In the genomic region with DNA sequence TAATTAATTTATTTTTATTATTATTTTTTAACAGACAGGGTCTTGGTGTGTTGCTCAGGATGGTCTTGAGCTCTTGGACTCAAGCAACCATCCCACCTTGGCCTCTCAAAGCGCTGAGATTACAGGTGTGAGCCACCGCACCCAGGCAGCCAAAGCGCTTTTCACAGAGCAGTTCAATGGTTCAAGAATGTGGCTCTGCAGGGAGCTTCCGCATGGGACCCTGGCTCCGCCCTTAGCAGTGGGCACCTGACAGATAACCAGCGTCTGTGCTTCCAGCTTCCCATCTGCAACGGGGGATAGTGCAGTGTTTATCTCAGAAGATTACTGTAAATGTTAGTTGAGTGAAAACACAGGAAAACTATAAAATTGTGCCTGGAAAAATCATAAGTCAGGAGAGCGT, we compare ENCODE assay signal across 29 cellular contexts.
"Had no signal": no experiment of that assay in that cellular context is flagged by ENCODE, and none has a peak within 500 bp of the region (broad histone marks: within the 10 kb centered on the region; RNA-seq: fewer than 3 reads in every experiment).

No MANE protein-coding gene starts in this region.

- ATAC-seq: activated CD8-positive, alpha-beta T cell treated with anti-CD3 and anti-CD28 coated beads for 36 hours; activated T-cell treated with anti-CD3 and anti-CD28 coated beads, Interleukin-2, amount 50 U/mL, for 4 hours; activated T-helper 17 cell treated with anti-CD3 and anti-CD28 coated beads, Interleukin-2, amount 50 U/mL, for 72 hours; effector memory CD8-positive, alpha-beta T cell; esophagus mucosa; heart left ventricle; right lobe of liver had no signal

- H3K4me3 ChIP-seq: breast epithelium, dorsolateral prefrontal cortex, heart left ventricle, left ventricle myocardium inferior, lung, right lobe of liver, testis, transverse colon had no signal

- H3K27me3 ChIP-seq: right lobe of liver, testis had no signal

- H3K4me1 ChIP-seq: breast epithelium, heart left ventricle, left ventricle myocardium inferior, right lobe of liver, testis, transverse colon had no signal

- DNase-seq: activated CD4-positive, alpha-beta T cell treated with anti-CD3 and anti-CD28 coated beads, Interleukin-2, amount 50 U/mL, for 1 hour; activated CD8-positive, alpha-beta T cell treated with anti-CD3 and anti-CD28 coated beads for 36 hours; activated gamma-delta T cell treated with Interleukin-2 at 50 U/mL for 16 hours; activated naive CD4-positive, alpha-beta T cell treated with anti-CD3 and anti-CD28 coated beads, Interleukin-2, amount 50 U/mL, for 16 hours; activated T-cell treated with anti-CD3 and anti-CD28 coated beads, Interleukin-2, amount 50 U/mL, for 4 hours; amygdala; dorsolateral prefrontal cortex; effector memory CD8-positive, alpha-beta T cell; foreskin fibroblast; heart left ventricle; hypothalamus; left ventricle myocardium inferior; naive B cell; nephron progenitor cell; right lobe of liver; stimulated activated CD4-positive, alpha-beta T cell treated with anti-CD3 and anti-CD28 coated beads, Interleukin-2, amount 100 ng/mL, for 48 hours; stimulated activated naive CD4-positive, alpha-beta T cell treated with Interleukin-2 at 50 U/mL for 16 hours; T-helper 1 cell; testis; transverse colon had no signal

- FAIRE-seq: colon, endothelial cell of umbilical vein, islet of Langerhans, urothelium cell line had no signal

- H3K27ac ChIP-seq: breast epithelium, dorsolateral prefrontal cortex, heart left ventricle, left ventricle myocardium inferior, neutrophil, right lobe of liver, testis, transverse colon had no signal
